In the genomic region with DNA sequence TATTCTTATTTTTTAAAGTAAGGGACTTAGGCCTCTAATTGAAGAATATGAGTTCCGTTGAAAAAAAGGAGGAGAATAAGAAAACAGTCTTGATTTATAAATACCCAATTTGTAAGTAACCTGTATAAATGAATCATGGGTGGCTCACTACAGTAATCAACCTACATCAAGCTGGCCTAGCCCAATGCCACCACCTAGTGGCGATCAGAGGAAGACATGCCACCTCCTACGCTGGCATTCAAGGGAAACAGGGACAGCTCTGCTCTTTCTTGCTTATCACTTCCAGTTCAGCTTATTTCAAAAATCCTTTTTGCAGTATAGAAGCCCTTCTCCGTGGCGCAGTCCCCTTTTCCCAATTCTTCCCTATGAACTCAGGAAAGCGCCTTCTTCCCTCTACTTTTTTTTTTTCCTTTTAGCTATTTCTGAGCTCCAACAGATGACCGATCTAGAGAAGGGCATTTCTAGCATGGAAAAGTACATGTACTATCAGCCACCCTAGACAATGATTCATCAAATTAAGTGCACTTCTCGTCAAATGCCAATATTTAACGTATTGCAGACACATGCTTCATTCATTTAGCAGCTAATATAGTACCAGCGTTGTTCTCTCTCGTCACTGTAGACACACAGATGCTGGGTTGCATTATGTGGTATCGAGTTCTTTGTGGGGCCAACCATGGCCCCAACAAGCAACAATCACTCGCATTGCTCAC, we compare ENCODE assay signal across 8 cellular contexts. TPM values are rescaled to one million over a fixed set of nuclear protein-coding genes. Genes with fewer than 3 reads are reported as not detected.
A peak's percentile ranks its signal among the peaks of the same experiment; 100 is the strongest.
DNase-seq lines count a peak whose midpoint lies in the region; ATAC-seq, FAIRE-seq and TF ChIP-seq lines count a peak whose summit lies in the region.

No MANE protein-coding gene starts in this region.

- TF ChIP-seq CTCF in BE2C (IDR thresholded peaks at IDR 0.05; ENCODE audit: low read depth, low read length) = peak; percentile 95
- peak; percentile 86 for TF ChIP-seq CTCF in HepG2 (CRISPR knock-in tag; IDR thresholded peaks at IDR 0.05)

- FAIRE-seq in HepG2 (lab: Jason Lieb, UNC) = peak; percentile 97

- CTCF ChIA-PET in HepG2 (lab: Yijun Ruan, JAX; ENCODE audit: low intra/inter-chr PET ratio, low total read pairs) = interaction anchor here (2.3 to 2.4 kb wide), 2 partner anchors 29 to 51 kb away, joined by 12 to 14 read pairs; no protein-coding TSS in a partner anchor

- in situ Hi-C loops in HepG2 (cut with HindIII; ENCODE audit: extremely low pct_ligation_motif_present, low pct_unique_long_range_greater_than_20kb) = no loop called here

- POLR2A ChIA-PET in HepG2 (lab: Yijun Ruan, JAX) = interaction anchor here (0.8 to 1.7 kb wide), 4 partner anchors 8 to 29 kb away, joined by 3 to 6 read pairs (median 5); a partner anchor contains a TSS

- no peak overlapping the region for H3K4me2 ChIP-seq in HepG2 (ENCODE audit: low read depth, low read length)

- DNase-seq in BE2C (peak; percentile 72), NCI-H2171 (lab: John Stamatoyannopoulos, UW) (peak; percentile 51), cerebellum (ENCODE audit: low spot score) (peak; percentile 78), HepG2 (ENCODE audit: low spot score) (peak; percentile 63)
- peak in 3 of 4 experiments; percentile 6 to 46 (median 11) for DNase-seq in activated CD4-positive, CD25-positive, alpha-beta regulatory T cell (lab: John Stamatoyannopoulos, UW)
- peak; percentile 39 to 48 (median 48) for DNase-seq in stimulated activated CD4-positive, alpha-beta T cell treated with anti-CD3 and anti-CD28 coated beads, TNF-alpha, amount 100 ng/mL, for 48 hours (ENCODE audit: low read depth in 3 of 3)

- TF ChIP-seq RAD21 in HepG2 (CRISPR knock-in tag; IDR thresholded peaks at IDR 0.05) = peak; percentile 60

- H3K27ac ChIP-seq in HepG2 (ENCODE audit: extremely low read length, insufficient read depth, low read length) = no peak overlapping the region

- H3K4me1 ChIP-seq in BE2C (no peaks in the 10 kb centered on the region), HepG2 (ENCODE audit: insufficient read depth, low read length) (peaks cover 19% of the 10 kb centered on the region)

- no peak overlapping the region for H3K4me3 ChIP-seq in BE2C (ENCODE audit: low read depth, low read length)
- no peak overlapping the region for H3K4me3 ChIP-seq in HepG2 (replicated peaks in 1 of 3; ENCODE audit: insufficient read depth in 1 of 3, low read depth in 2 of 3, low read length in 3 of 3)

- H3K27me3 ChIP-seq in BE2C = no peaks in the 10 kb centered on the region
- H3K27me3 ChIP-seq in HepG2 (ENCODE audit: control insufficient read depth in 1 of 2, insufficient read depth in 2 of 2, low read length in 2 of 2) = no peaks in the 10 kb centered on the region

- BruUV-seq in HepG2 (replicated peaks; lab: Mats Ljungman, UMichigan) = no TSS peak

- H3K9me3 ChIP-seq in BE2C (no peaks in the 10 kb centered on the region), HepG2 (ENCODE audit: low read length) (no peaks in the 10 kb centered on the region)

- H3K36me3 ChIP-seq in BE2C (no peaks in the 10 kb centered on the region), HepG2 (replicated peaks in 1 of 2; ENCODE audit: control insufficient read depth in 1 of 2, insufficient read depth in 2 of 2, low read length in 2 of 2) (peaks cover 0 to 3% of the 10 kb centered on the region in 2 experiments; a peak in 2 of 5 replicates)

- peak; percentile 98 for ATAC-seq in GM18909 (IDR thresholded peaks at IDR 0.05; ENCODE audit: poor library complexity, unreplicated experiment)
- peak; percentile 96 for ATAC-seq in HG03139 (IDR thresholded peaks at IDR 0.05; ENCODE audit: unreplicated experiment)
- peak; percentile 99 for ATAC-seq in HepG2

- no peaks in the 10 kb centered on the region for H4K20me1 ChIP-seq in HepG2 (ENCODE audit: insufficient read depth, low read length)

- peaks cover 14% of the 10 kb centered on the region for H3K79me2 ChIP-seq in HepG2 (ENCODE audit: insufficient read depth, low read length)

- no peak overlapping the region for H3K9ac ChIP-seq in HepG2 (ENCODE audit: insufficient read depth, low read depth, low read length)

- no peak for TF ChIP-seq POLR2A in HepG2 (IDR thresholded peaks at IDR 0.05; ENCODE audit: insufficient read depth in 1 of 2, low read depth in 2 of 2, low read length in 2 of 2)

- TF ChIP-seq EP300 in HepG2 (IDR thresholded peaks at IDR 0.05; ENCODE audit: low read depth in 2 of 2, low read length in 2 of 2) (no peak), HepG2 (CRISPR knock-in tag; IDR thresholded peaks at IDR 0.05; ENCODE audit: borderline replicate concordance) (no peak)

- WGBS in HepG2 (ENCODE audit: low lambda C conversion rate) = 47% methylated on average over 13 of the region's 13 CpGs

- intact Hi-C loops in HepG2 (cut with micrococcal nuclease; ENCODE audit: unreplicated experiment) = loop anchor here (1.0 to 5.0 kb wide), 4 partner anchors 7 to 50 kb away; no protein-coding TSS in a partner anchor

- H2AFZ ChIP-seq in HepG2 (ENCODE audit: low read length) = no peak overlapping the region

TF ChIP-seq in HepG2, 621 proteins besides CTCF, POLR2A, EP300 and RAD21 (continues in another document):
- TF ChIP-seq STAG1 (CRISPR knock-in tag; IDR thresholded peaks at IDR 0.05) (peak; percentile 65), ZNF589 (CRISPR knock-in tag; conservative IDR thresholded peaks at IDR 0.05) (no peak), MBNL3 (CRISPR knock-in tag; conservative IDR thresholded peaks at IDR 0.05) (no peak), HNRNPLL (IDR thresholded peaks at IDR 0.05; ENCODE audit: low read depth, low read length, poor library complexity, severe bottlenecking) (no peak), ZNF660 (CRISPR knock-in tag; IDR thresholded peaks at IDR 0.05; ENCODE audit: borderline replicate concordance, low read depth) (no peak), RARA (CRISPR knock-in tag; IDR thresholded peaks at IDR 0.05) (no peak), CHCHD3 (CRISPR knock-in tag; IDR thresholded peaks at IDR 0.05) (no peak)
- TF ChIP-seq, protein P1, sequence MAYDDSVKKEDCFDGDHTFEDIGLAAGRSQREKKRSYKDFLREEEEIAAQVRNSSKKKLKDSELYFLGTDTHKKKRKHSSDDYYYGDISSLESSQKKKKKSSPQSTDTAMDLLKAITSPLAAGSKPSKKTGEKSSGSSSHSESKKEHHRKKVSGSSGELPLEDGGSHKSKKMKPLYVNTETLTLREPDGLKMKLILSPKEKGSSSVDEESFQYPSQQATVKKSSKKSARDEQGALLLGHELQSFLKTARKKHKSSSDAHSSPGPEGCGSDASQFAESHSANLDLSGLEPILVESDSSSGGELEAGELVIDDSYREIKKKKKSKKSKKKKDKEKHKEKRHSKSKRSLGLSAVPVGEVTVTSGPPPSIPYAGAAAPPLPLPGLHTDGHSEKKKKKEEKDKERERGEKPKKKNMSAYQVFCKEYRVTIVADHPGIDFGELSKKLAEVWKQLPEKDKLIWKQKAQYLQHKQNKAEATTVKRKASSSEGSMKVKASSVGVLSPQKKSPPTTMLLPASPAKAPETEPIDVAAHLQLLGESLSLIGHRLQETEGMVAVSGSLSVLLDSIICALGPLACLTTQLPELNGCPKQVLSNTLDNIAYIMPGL (CRISPR knock-in tag; IDR thresholded peaks at IDR 0.05; ENCODE audit: borderline replicate concordance in 1 of 2, low read depth in 1 of 2) = 0 out of 4 replicates have a peak, but pooled peaks of 1 of the 2 experiments have one; percentile 43
- TF ChIP-seq, protein P2, sequence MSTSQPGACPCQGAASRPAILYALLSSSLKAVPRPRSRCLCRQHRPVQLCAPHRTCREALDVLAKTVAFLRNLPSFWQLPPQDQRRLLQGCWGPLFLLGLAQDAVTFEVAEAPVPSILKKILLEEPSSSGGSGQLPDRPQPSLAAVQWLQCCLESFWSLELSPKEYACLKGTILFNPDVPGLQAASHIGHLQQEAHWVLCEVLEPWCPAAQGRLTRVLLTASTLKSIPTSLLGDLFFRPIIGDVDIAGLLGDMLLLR (CRISPR knock-in tag; IDR thresholded peaks at IDR 0.05) = no peak

RNA-seq across cellular contexts. Expression of a gene that starts 28.3 kb away (rescaled TPM):
- polyA plus RNA-seq in BE2C (2012; ENCODE audit: insufficient read depth, insufficient read length, low read depth) = not detected
- 3.4 TPM for total RNA-seq in cerebellum
- total RNA-seq in HepG2 (2016; rRNA removed; fragmentation: Illumina TruSeq; extraction: Trizol) = 5.6 and 7.9 TPM in 2 replicates
- 1.3 TPM in 2 replicates for total RNA-seq in HepG2 (2016; cell fraction: cytosol; rRNA removed; fragmentation: Illumina TruSeq; extraction: Trizol; ENCODE audit: low read depth)
- total RNA-seq in HepG2 (2016; cell fraction: insoluble cytoplasmic fraction; rRNA removed; fragmentation: Illumina TruSeq; extraction: Trizol) = 5.7 and 6.8 TPM in 2 replicates
- total RNA-seq in HepG2 (2016; cell fraction: membrane; rRNA removed; fragmentation: Illumina TruSeq; extraction: Trizol) = 3.7 and 4.9 TPM in 2 replicates
- total RNA-seq in HepG2 (2016; cell fraction: nucleus; rRNA removed; fragmentation: Illumina TruSeq; extraction: Trizol) = 4.9 and 6.4 TPM in 2 replicates
- polyA plus RNA-seq in HepG2 (2011; rRNA removed) = 17.2 and 20.5 TPM in 2 replicates
- 9.8 and 14.5 TPM in 2 replicates for polyA plus RNA-seq in HepG2 (2011; cell fraction: cytosol; rRNA removed)
- 18.5 and 18.8 TPM in 2 replicates for polyA plus RNA-seq in HepG2 (2011; cell fraction: nucleus; rRNA removed)
- 6.4 and 8.5 TPM in 2 replicates for polyA plus RNA-seq in HepG2 (2012)
- polyA plus RNA-seq in HepG2 (2016; cell fraction: cytosol; fragmentation: Illumina TruSeq; extraction: Trizol; ENCODE audit: low read depth) = 0.68 and 1.0 TPM in 2 replicates
- polyA plus RNA-seq in HepG2 (2016; cell fraction: insoluble cytoplasmic fraction; fragmentation: Illumina TruSeq; extraction: Trizol; ENCODE audit: low read depth) = 6.0 and 7.7 TPM in 2 replicates
- polyA plus RNA-seq in HepG2 (2016; cell fraction: membrane; fragmentation: Illumina TruSeq; extraction: Trizol; ENCODE audit: low read depth) = 1.8 and 2.7 TPM in 2 replicates
- 9.2 and 9.7 TPM in 2 replicates for polyA plus RNA-seq in HepG2 (2016; cell fraction: nucleus; fragmentation: Illumina TruSeq; extraction: Trizol; ENCODE audit: insufficient read depth, low read depth)
- polyA minus RNA-seq in HepG2 (2011; rRNA and poly(A)+ RNA removed; ENCODE audit: low replicate concordance) = 11.9 and 17.0 TPM in 2 replicates
- polyA minus RNA-seq in HepG2 (2011; cell fraction: cytosol; rRNA and poly(A)+ RNA removed) = 7.4 and 10.0 TPM in 2 replicates
- 18.0 and 21.4 TPM in 2 replicates for polyA minus RNA-seq in HepG2 (2011; cell fraction: nucleus; rRNA and poly(A)+ RNA removed)

Comparison
In these comparisons a context has a peak if more than half of its experiments do, and no peak if none do; other contexts are left out.
1. DNase-seq: peak in every context shown above with its lines; median percentile 78 in cerebellum; 72 in BE2C; 63 in HepG2; 51 in NCI-H2171; 48 in stimulated activated CD4-positive, alpha-beta T cell treated with anti-CD3 and anti-CD28 coated beads, TNF-alpha, amount 100 ng/mL, for 48 hours; 11 in activated CD4-positive, CD25-positive, alpha-beta regulatory T cell.